ENCODE assay signal across 1 cellular context in genomic region chr2:27081984-27082772, GRCh38.
TF ChIP-seq lines count a peak whose summit lies in the region.

No MANE protein-coding gene starts in this region.

TF ChIP-seq in HepG2, 621 proteins besides CTCF, POLR2A, EP300 and RAD21:
- peak; percentile 16 for TF ChIP-seq AGO2 (optimal IDR thresholded peaks at IDR 0.05; ENCODE audit: low read depth, low read length)
- no peak for TF ChIP-seq ZNF326 (CRISPR knock-in tag; IDR thresholded peaks at IDR 0.05; ENCODE audit: borderline replicate concordance)
- TF ChIP-seq GPN1 (CRISPR knock-in tag; IDR thresholded peaks at IDR 0.05; ENCODE audit: borderline replicate concordance) = no peak
- TF ChIP-seq TIGD3 (CRISPR knock-in tag; IDR thresholded peaks at IDR 0.05; ENCODE audit: borderline replicate concordance) = no peak
- TF ChIP-seq ZNF552 (CRISPR knock-in tag; IDR thresholded peaks at IDR 0.05; ENCODE audit: borderline replicate concordance) = no peak
- TF ChIP-seq MEF2D (CRISPR knock-in tag; IDR thresholded peaks at IDR 0.05) = no peak
- TF ChIP-seq ZNF501 (CRISPR knock-in tag; IDR thresholded peaks at IDR 0.05) = no peak
- TF ChIP-seq MLX (CRISPR knock-in tag; IDR thresholded peaks at IDR 0.05) = no peak
- TF ChIP-seq ATF7-NPFF (CRISPR knock-in tag; IDR thresholded peaks at IDR 0.05; ENCODE audit: low read depth) = 0 out of 2 replicates have a peak, but pooled peaks have one; percentile 39
- 0 out of 2 replicates have a peak, but pooled peaks have one; percentile 33 for TF ChIP-seq POGK (CRISPR knock-in tag; conservative IDR thresholded peaks at IDR 0.05)
- 0 out of 2 replicates have a peak, but pooled peaks have one; percentile 70 for TF ChIP-seq NPAS2 (CRISPR knock-in tag; IDR thresholded peaks at IDR 0.05; ENCODE audit: borderline replicate concordance)
